In genomic region chr7:20783131-20783715, GRCh38 we compare ENCODE assay signal across 16 cellular contexts. TPM values are rescaled to one million over a fixed set of nuclear protein-coding genes. Genes with fewer than 3 reads are reported as not detected.
DNase-seq lines count a peak whose midpoint lies in the region; ATAC-seq and TF ChIP-seq lines count a peak whose summit lies in the region.
"Had no signal": no experiment of that assay in that cellular context is flagged by ENCODE, and none has a peak within 500 bp of the region (broad histone marks: within the 10 kb centered on the region; RNA-seq: fewer than 3 reads in every experiment).

No MANE protein-coding gene starts in this region.

- no peaks in the 10 kb centered on the region for H3K4me1 ChIP-seq in GM23248 (ENCODE audit: insufficient read depth)
- peaks cover 2% of the 10 kb centered on the region for H3K4me1 ChIP-seq in right cardiac atrium (ENCODE audit: control insufficient read depth, insufficient read depth, low read length)
- peaks cover 0 to 28% (median 0%) of the 10 kb centered on the region in 4 donors for H3K4me1 ChIP-seq in right lobe of liver
- H3K4me1 ChIP-seq: BE2C had no signal

- no peak for DNase-seq in CD14-positive monocyte (ENCODE audit: low spot score)
- no peak for DNase-seq in GM23248
- DNase-seq in naive B cell = no peak
- DNase-seq in SW480 (ENCODE audit: low spot score) = no peak
- no peak for DNase-seq in DMS53 treated with DMSO at 0.1 percent for 48 hours (lab: John Stamatoyannopoulos, UW; ENCODE audit: unreplicated experiment)
- DNase-seq in right cardiac atrium = no peak
- DNase-seq in right lobe of liver = no peak
- DNase-seq: activated naive CD8-positive, alpha-beta T cell treated with anti-CD3 and anti-CD28 coated beads, Interleukin-2, amount 50 U/mL, for 24 hours; BE2C; DMS79 treated with DMSO at 0.1 percent for 48 hours; MV-4-11 had no signal

- no peak for TF ChIP-seq POLR2A in right lobe of liver (IDR thresholded peaks at IDR 0.05)

- H3K27me3 Mint-ChIP-seq in CD14-positive monocyte (ENCODE audit: low read depth in 3 of 3) = peaks cover 85 to 97% (median 93%) of the 10 kb centered on the region in 3 donors
- H3K27me3 Mint-ChIP-seq in dendritic cell treated with granulocyte-macrophage colony-stimulating factor and Interleukin-4, amounts not matched to agents 40 ng/mL and 50 ng/mL, for 4 days = peaks cover 89% of the 10 kb centered on the region
- peaks cover 75 to 79% (median 78%) of the 10 kb centered on the region in 3 donors for H3K27me3 Mint-ChIP-seq in naive B cell

- peak overlapping the region; percentile 27; the same call in 1 of the 2 replicates for H2AFZ ChIP-seq in GM23248

- no peak overlapping the region for H3K4me2 ChIP-seq in GM23248 (ENCODE audit: unreplicated experiment)

- H3K27ac Mint-ChIP-seq in CD14-positive monocyte (no peak overlapping the region), naive B cell (peak overlapping the region in 4 of 6 donors; percentile 47 to 93 (median 72))
- H3K27ac Mint-ChIP-seq in dendritic cell treated with granulocyte-macrophage colony-stimulating factor and Interleukin-4, amounts not matched to agents 40 ng/mL and 50 ng/mL, for 4 days = no peak overlapping the region

- 26 to 28% methylated on average over 18 of the region's 18 CpGs for WGBS in GM23248 (ENCODE audit: low coverage in 1 of 2, low lambda C conversion rate in 2 of 2, missing lambda C conversion rate in 2 of 2), 2 experiments
- 16% methylated on average over 18 of the region's 18 CpGs for WGBS in right cardiac atrium
- WGBS in right lobe of liver (ENCODE audit: insufficient coverage, low coverage, low lambda C conversion rate, missing lambda C conversion rate) = 19% methylated on average over 15 of the region's 18 CpGs

- no peaks in the 10 kb centered on the region for H4K20me1 ChIP-seq in GM23248 (ENCODE audit: insufficient read depth)

- H3K27me3 ChIP-seq in GM23248 (replicated peaks; ENCODE audit: insufficient read depth) = peaks cover 96% of the 10 kb centered on the region
- peaks cover 2% of the 10 kb centered on the region for H3K27me3 ChIP-seq in right cardiac atrium (ENCODE audit: control insufficient read depth, insufficient read depth)
- H3K27me3 ChIP-seq in right lobe of liver = peaks cover 11 to 62% of the 10 kb centered on the region in 2 donors

- H3K79me2 ChIP-seq in GM23248 (ENCODE audit: insufficient read depth) = no peaks in the 10 kb centered on the region

- H3K4me3 Mint-ChIP-seq in CD14-positive monocyte (peak overlapping the region; percentile 82 to 97), naive B cell (peak overlapping the region in 7 of 8 donors; percentile 43 to 89 (median 73))
- H3K4me3 Mint-ChIP-seq in dendritic cell treated with granulocyte-macrophage colony-stimulating factor and Interleukin-4, amounts not matched to agents 40 ng/mL and 50 ng/mL, for 4 days = peak overlapping the region; percentile 77

- no peak for ATAC-seq in naive B cell (ENCODE audit: low read depth in 2 of 2)
- no peak for ATAC-seq in right cardiac atrium
- ATAC-seq in right lobe of liver = no peak

- intact Hi-C loops in CD14-positive monocyte (cut with micrococcal nuclease) = loop anchor here in 1 of 2 donors (10.0 kb wide), 1 partner anchor 722 kb away; no protein-coding TSS in a partner anchor
- intact Hi-C loops in dendritic cell treated with granulocyte-macrophage colony-stimulating factor and Interleukin-4, amounts not matched to agents 40 ng/mL and 50 ng/mL, for 4 days (cut with micrococcal nuclease) = no loop called here
- intact Hi-C loops in right cardiac atrium (cut with DNase I) = loop anchor here in 1 of 4 donors (10.0 kb wide), 2 partner anchors 472 to 1222 kb away; no protein-coding TSS in a partner anchor
- intact Hi-C loops in right lobe of liver (cut with DNase I) = no loop called here

- H3K9me3 Mint-ChIP-seq in CD14-positive monocyte (peaks cover 4 to 42% (median 33%) of the 10 kb centered on the region in 7 donors), naive B cell (peaks cover 4 to 42% (median 27%) of the 10 kb centered on the region in 7 donors)
- H3K9me3 Mint-ChIP-seq in dendritic cell treated with granulocyte-macrophage colony-stimulating factor and Interleukin-4, amounts not matched to agents 40 ng/mL and 50 ng/mL, for 4 days = no peaks in the 10 kb centered on the region
- H3K9me3 Mint-ChIP-seq: activated naive CD8-positive, alpha-beta T cell treated with anti-CD3 and anti-CD28 coated beads, Interleukin-2, amount 50 U/mL, for 24 hours had no signal

- H3K36me3 ChIP-seq in GM23248 (ENCODE audit: low read depth) (no peaks in the 10 kb centered on the region), right lobe of liver (no peaks in the 10 kb centered on the region)
- H3K36me3 ChIP-seq: BE2C, thyroid gland had no signal

- H3K4me1 Mint-ChIP-seq in CD14-positive monocyte (peaks cover 41% of the 10 kb centered on the region), naive B cell (peaks cover 18 to 34% (median 28%) of the 10 kb centered on the region in 3 donors)
- peaks cover 36% of the 10 kb centered on the region for H3K4me1 Mint-ChIP-seq in dendritic cell treated with granulocyte-macrophage colony-stimulating factor and Interleukin-4, amounts not matched to agents 40 ng/mL and 50 ng/mL, for 4 days (ENCODE audit: low read depth)

- in situ Hi-C loops in GM23248 (cut with MboI) = loop anchor here (25.0 kb wide), 1 partner anchor 1229 kb away; no protein-coding TSS in a partner anchor

- H3K9me2 ChIP-seq in GM23248 (ENCODE audit: insufficient read depth) = no peaks in the 10 kb centered on the region

- H3K9me3 ChIP-seq in GM23248 (ENCODE audit: low read depth) (no peaks in the 10 kb centered on the region), right cardiac atrium (ENCODE audit: control insufficient read depth, low read length) (no peaks in the 10 kb centered on the region), right lobe of liver (no peaks in the 10 kb centered on the region)
- H3K9me3 ChIP-seq: thyroid gland had no signal

- no peaks in the 10 kb centered on the region for H3F3A ChIP-seq in GM23248 (ENCODE audit: insufficient read depth)

- H3K36me3 Mint-ChIP-seq in CD14-positive monocyte = peaks cover 9 to 15% of the 10 kb centered on the region in 2 donors
- no peaks in the 10 kb centered on the region for H3K36me3 Mint-ChIP-seq in dendritic cell treated with granulocyte-macrophage colony-stimulating factor and Interleukin-4, amounts not matched to agents 40 ng/mL and 50 ng/mL, for 4 days (ENCODE audit: low read depth)
- H3K36me3 Mint-ChIP-seq in naive B cell = peaks cover 8 to 23% of the 10 kb centered on the region in 2 donors

- H3K4me3 ChIP-seq in GM23248 (0 out of 2 replicates have a peak overlapping the region, but pooled peaks have one; percentile 12), right cardiac atrium (ENCODE audit: low read length) (no peak overlapping the region), right lobe of liver (no peak overlapping the region)

- H3K27ac ChIP-seq in GM23248 (no peak overlapping the region), right cardiac atrium (ENCODE audit: low read length) (no peak overlapping the region), right lobe of liver (no peak overlapping the region)
- H3K27ac ChIP-seq: thyroid gland, VCaP had no signal

- H3K9ac ChIP-seq in GM23248 = no peak overlapping the region

- TF ChIP-seq CTCF in CD14-positive monocyte (IDR thresholded peaks at IDR 0.05) (no peak), right lobe of liver (IDR thresholded peaks at IDR 0.05) (no peak)

RNA-seq across cellular contexts. Expression of gene SP8, which starts 3.5 kb away (rescaled TPM):
- polyA plus RNA-seq in CD14-positive monocyte (not detected), GM23248 (2016; fragmentation: Nextera tagmentation; extraction: Ambion mirVana) (not detected in 2 replicates), naive B cell (ENCODE audit: low read depth in 6 of 6) (not detected), right cardiac atrium (not detected)
- total RNA-seq in GM23248 (2014; rRNA removed; shearing (Covaris generic)) = not detected in 2 replicates
- total RNA-seq in right cardiac atrium (not detected), right lobe of liver (not detected)
- total RNA-seq: fibroblast of lung, pulmonary artery endothelial cell, thyroid gland had no signal
- polyA plus RNA-seq: fibroblast of lung had no signal

Comparison
In these comparisons a context has a peak if more than half of its experiments do, and no peak if none do; other contexts are left out.
1. H3K27ac Mint-ChIP-seq: peak in naive B cell (4 of 6); none in CD14-positive monocyte (0 of 7) and dendritic cell treated with granulocyte-macrophage colony-stimulating factor and Interleukin-4, amounts not matched to agents 40 ng/mL and 50 ng/mL, for 4 days (single experiment).
2. Peak in every context shown above with its lines, with median percentiles within 50 percentile points of each other: H3K4me3 Mint-ChIP-seq.